In the genomic region with DNA sequence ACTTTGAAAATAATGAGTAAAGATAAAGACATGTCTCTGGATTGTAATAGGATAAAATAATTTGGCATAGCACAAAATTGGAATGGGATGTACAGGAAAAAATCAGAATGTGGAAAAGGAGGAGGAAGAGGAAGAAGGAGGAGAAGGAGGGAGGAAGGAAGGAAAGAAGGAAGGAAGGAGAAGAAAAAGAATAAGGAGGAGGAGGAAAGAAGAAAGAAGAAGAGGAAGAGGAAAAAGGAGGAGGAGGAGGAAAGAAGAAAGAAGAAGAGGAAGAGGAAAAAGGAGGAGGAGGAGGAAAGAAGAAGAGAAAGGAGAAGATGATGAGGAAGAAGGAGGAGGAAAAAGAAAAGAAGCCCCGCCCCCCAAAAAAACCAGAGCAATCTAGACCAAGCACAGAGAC, we compare ENCODE assay signal across 29 cellular contexts.
"Had no signal": no experiment of that assay in that cellular context is flagged by ENCODE, and none has a peak within 500 bp of the region (broad histone marks: within the 10 kb centered on the region; RNA-seq: fewer than 3 reads in every experiment).

No MANE protein-coding gene starts in this region.

- ATAC-seq: natural killer cell; psoas muscle; right cardiac atrium; right lobe of liver; stimulated activated memory B cell treated with anti-CD40 and anti-IgM and Interleukin-4, amounts not matched to agents 10 μg/mL and 1 μg/mL and 100 μg/mL, for 72 hours; stimulated activated naive CD8-positive, alpha-beta T cell treated with anti-CD3 and anti-CD28 coated beads, Interleukin-15, amount 100 ng/mL, for 72 hours; stimulated activated naive CD8-positive, alpha-beta T cell treated with anti-CD3 and anti-CD28 coated beads, Interleukin-15, Interleukin-2, amounts not matched to agents 100 U/mL and 50 U/mL, for 24 hours; upper lobe of right lung had no signal

- H3K27ac ChIP-seq: neural progenitor cell, ovary, parathyroid adenoma, psoas muscle, right lobe of liver, sigmoid colon, suprapubic skin, testis, tibial artery, transverse colon, upper lobe of right lung, uterus had no signal

- H3K27me3 Mint-ChIP-seq: progenitor cell of endocrine pancreas, type B pancreatic cell had no signal

- H3K36me3 Mint-ChIP-seq: neural progenitor cell; stimulated activated memory B cell treated with anti-CD40 and anti-IgM and Interleukin-4, amounts not matched to agents 10 μg/mL and 1 μg/mL and 100 μg/mL, for 72 hours; type B pancreatic cell had no signal

- H3K36me3 ChIP-seq: neural progenitor cell, ovary, right lobe of liver, sigmoid colon, suprapubic skin, tibial artery, transverse colon, upper lobe of right lung, uterus had no signal

- H3K4me2 ChIP-seq: neural progenitor cell had no signal

- H3K27ac Mint-ChIP-seq: natural killer cell; nephron; neural progenitor cell; progenitor cell of endocrine pancreas; stimulated activated memory B cell treated with anti-CD40 and anti-IgM and Interleukin-4, amounts not matched to agents 10 μg/mL and 1 μg/mL and 100 μg/mL, for 72 hours; type B pancreatic cell had no signal

- H2AFZ ChIP-seq: neural progenitor cell, parathyroid adenoma had no signal

- H3K9me3 ChIP-seq: ovary, psoas muscle, right lobe of liver, sigmoid colon, suprapubic skin, testis, transverse colon, upper lobe of right lung, uterus had no signal

- H3K9ac ChIP-seq: neural progenitor cell, parathyroid adenoma had no signal

- H3K27me3 ChIP-seq: neural progenitor cell, ovary, right lobe of liver, sigmoid colon, suprapubic skin, testis, tibial artery, transverse colon, upper lobe of right lung, uterus had no signal

- H3K4me3 ChIP-seq: neural progenitor cell, ovary, psoas muscle, right lobe of liver, sigmoid colon, suprapubic skin, testis, tibial artery, transverse colon, upper lobe of right lung, uterus had no signal

- H3K4me1 ChIP-seq: neural progenitor cell, parathyroid adenoma, psoas muscle, right lobe of liver, sigmoid colon, testis, tibial artery, transverse colon, upper lobe of right lung, uterus had no signal

- DNase-seq: natural killer cell; occipital lobe; ovary; posterior cingulate gyrus; psoas muscle; right cardiac atrium; right lobe of liver; sigmoid colon; small intestine; stimulated activated CD4-positive, alpha-beta T cell treated with anti-CD3 and anti-CD28 coated beads, Interleukin-15, amount 100 ng/mL, for 24 hours; stimulated activated CD4-positive, alpha-beta T cell treated with anti-CD3 and anti-CD28 coated beads, Interleukin-2, amount 100 ng/mL, for 24 hours; stimulated activated CD4-positive, alpha-beta T cell treated with anti-CD3 and anti-CD28 coated beads, Interleukin-2, amount 100 ng/mL, for 48 hours; stimulated activated CD4-positive, alpha-beta T cell treated with anti-CD3 and anti-CD28 coated beads, Interleukin-4, amount 100 ng/mL, for 24 hours; stimulated activated naive CD4-positive, alpha-beta T cell; stimulated activated naive CD8-positive, alpha-beta T cell treated with anti-CD3 and anti-CD28 coated beads, Interleukin-15, amount 100 ng/mL, for 72 hours; stimulated activated naive CD8-positive, alpha-beta T cell treated with anti-CD3 and anti-CD28 coated beads, Interleukin-15, Interleukin-2, amounts not matched to agents 100 U/mL and 50 U/mL, for 24 hours; substantia nigra; testis; tibial artery; transverse colon; upper lobe of right lung; uterus had no signal

- H3K4me1 Mint-ChIP-seq: natural killer cell; nephron; neural progenitor cell; stimulated activated memory B cell treated with anti-CD40 and anti-IgM and Interleukin-4, amounts not matched to agents 10 μg/mL and 1 μg/mL and 100 μg/mL, for 72 hours; stimulated activated naive CD8-positive, alpha-beta T cell treated with anti-CD3 and anti-CD28 coated beads, Interleukin-15, amount 100 ng/mL, for 72 hours had no signal

- H3K4me3 Mint-ChIP-seq: natural killer cell; nephron; neural progenitor cell; stimulated activated memory B cell treated with anti-CD40 and anti-IgM and Interleukin-4, amounts not matched to agents 10 μg/mL and 1 μg/mL and 100 μg/mL, for 72 hours; stimulated activated naive CD8-positive, alpha-beta T cell treated with anti-CD3 and anti-CD28 coated beads, Interleukin-15, amount 100 ng/mL, for 72 hours; type B pancreatic cell had no signal

- FAIRE-seq: small intestine had no signal

- H3K9me3 Mint-ChIP-seq: natural killer cell, neural progenitor cell, type B pancreatic cell had no signal

- H3K79me2 ChIP-seq: parathyroid adenoma had no signal
